ENCODE assay signal across 20 cellular contexts in genomic region chr18:51498085-51498855, GRCh38.
"Had no signal": no experiment of that assay in that cellular context is flagged by ENCODE, and none has a peak within 500 bp of the region (broad histone marks: within the 10 kb centered on the region; RNA-seq: fewer than 3 reads in every experiment).

No MANE protein-coding gene starts in this region.

- H3K4me1 ChIP-seq: psoas muscle, testis, tibial nerve, upper lobe of right lung, vagina had no signal

- H3K36me3 ChIP-seq: neutrophil, sigmoid colon, tibial nerve, upper lobe of right lung, vagina had no signal

- H3K27me3 ChIP-seq: neutrophil, sigmoid colon, testis, tibial nerve, upper lobe of right lung, vagina had no signal

- H3K9me3 ChIP-seq: mucosa of descending colon, neutrophil, psoas muscle, sigmoid colon, testis, tibial nerve, upper lobe of right lung, vagina had no signal

- H3K27ac ChIP-seq: coronary artery, neutrophil, psoas muscle, sigmoid colon, skin epidermis, testis, tibial nerve, upper lobe of right lung, vagina had no signal

- DNase-seq: effector CD4-positive, alpha-beta T cell; endodermal cell; immature natural killer cell; mammary epithelial cell; mucosa of descending colon; naive thymus-derived CD8-positive, alpha-beta T cell; psoas muscle; retina; sigmoid colon; stimulated activated CD4-positive, alpha-beta T cell treated with anti-CD3 and anti-CD28 coated beads, Interleukin-2, amount 100 ng/mL, for 24 hours; stimulated activated CD4-positive, alpha-beta T cell treated with anti-CD3 and anti-CD28 coated beads, Interleukin-4, amount 100 ng/mL, for 4 hours; stimulated activated naive B cell treated with anti-CD40 and anti-IgM and Interleukin-4, amounts not matched to agents 10 μg/mL and 1 μg/mL and 100 μg/mL, for 72 hours; stimulated activated naive CD8-positive, alpha-beta T cell treated with anti-CD3 and anti-CD28 coated beads, Interleukin-15, amount 100 ng/mL, for 72 hours; testis; upper lobe of right lung had no signal

- ATAC-seq: mucosa of descending colon; naive thymus-derived CD8-positive, alpha-beta T cell; psoas muscle; stimulated activated naive B cell treated with anti-CD40 and anti-IgM and Interleukin-4, amounts not matched to agents 10 μg/mL and 1 μg/mL and 100 μg/mL, for 72 hours; stimulated activated naive CD8-positive, alpha-beta T cell treated with anti-CD3 and anti-CD28 coated beads, Interleukin-15, amount 100 ng/mL, for 72 hours; upper lobe of right lung had no signal

- H3K4me3 ChIP-seq: coronary artery, mucosa of descending colon, psoas muscle, sigmoid colon, skin epidermis, testis, tibial nerve, upper lobe of right lung, vagina had no signal
